In genomic region chr18:57743008-57743407, GRCh38 we compare ENCODE assay signal across 10 cellular contexts.
DNase-seq lines count a peak whose midpoint lies in the region; ATAC-seq and TF ChIP-seq lines count a peak whose summit lies in the region.
"Had no signal": no experiment of that assay in that cellular context is flagged by ENCODE, and none has a peak within 500 bp of the region (broad histone marks: within the 10 kb centered on the region; RNA-seq: fewer than 3 reads in every experiment).

No MANE protein-coding gene starts in this region.

- H3K27me3 ChIP-seq in endodermal cell (ENCODE audit: control insufficient read depth, insufficient read depth, low read length, poor library complexity, severe bottlenecking): no peaks in the 10 kb centered on the region

- H3K4me3 ChIP-seq in AG09309 (ENCODE audit: control insufficient read depth, low read depth, low read length) (no peak overlapping the region), endodermal cell (ENCODE audit: low read length) (no peak overlapping the region)

- no peaks in the 10 kb centered on the region for H3K27me3 Mint-ChIP-seq in endodermal cell (ENCODE audit: insufficient read depth)
- no peaks in the 10 kb centered on the region for H3K27me3 Mint-ChIP-seq in naive B cell
- H3K27me3 Mint-ChIP-seq in activated T-cell treated with anti-CD3 and anti-CD28 coated beads, Interleukin-2, amount 50 U/mL, for 72 hours (ENCODE audit: low read depth): no peaks in the 10 kb centered on the region

- H3K27ac Mint-ChIP-seq in endodermal cell (peak overlapping the region; percentile 30), naive B cell (peak overlapping the region in 4 of 6 donors; percentile 28 to 93 (median 58))
- no peak overlapping the region for H3K27ac Mint-ChIP-seq in activated T-cell treated with anti-CD3 and anti-CD28 coated beads, Interleukin-2, amount 50 U/mL, for 72 hours

- 93 to 95% methylated on average over 3 of the region's 3 CpGs for WGBS in endodermal cell (ENCODE audit: insufficient coverage in 1 of 2, insufficient read length in 1 of 2), 2 experiments

- H3K36me3 ChIP-seq in endodermal cell (ENCODE audit: control insufficient read depth, insufficient read depth, low read length): no peaks in the 10 kb centered on the region

- peaks cover 5% of the 10 kb centered on the region for H3K9me3 Mint-ChIP-seq in endodermal cell
- H3K9me3 Mint-ChIP-seq in naive B cell: peaks cover 0 to 4% (median 0%) of the 10 kb centered on the region in 7 donors
- peaks cover 3% of the 10 kb centered on the region in 2 donors for H3K9me3 Mint-ChIP-seq in activated T-cell treated with anti-CD3 and anti-CD28 coated beads, Interleukin-2, amount 50 U/mL, for 72 hours

- H3K27ac ChIP-seq in endodermal cell (ENCODE audit: low read depth, low read length): no peak overlapping the region

- peaks cover 10% of the 10 kb centered on the region for H3K9me3 ChIP-seq in endodermal cell (ENCODE audit: control insufficient read depth, low read length)

- H3K4me1 ChIP-seq in endodermal cell (ENCODE audit: control insufficient read depth, insufficient read depth, low read length): no peaks in the 10 kb centered on the region

- ATAC-seq in naive B cell (ENCODE audit: low read depth in 2 of 2) (no peak), GM18858 (IDR thresholded peaks at IDR 0.05; ENCODE audit: unreplicated experiment) (no peak)
- no peak for ATAC-seq in activated T-cell treated with anti-CD3 and anti-CD28 coated beads, Interleukin-2, amount 50 U/mL, for 72 hours (replicated peaks in 1 of 2)

- H3K4me3 Mint-ChIP-seq in endodermal cell: no peak overlapping the region
- H3K4me3 Mint-ChIP-seq in naive B cell: peak overlapping the region in 1 of 8 donors; percentile 51
- H3K4me3 Mint-ChIP-seq in activated T-cell treated with anti-CD3 and anti-CD28 coated beads, Interleukin-2, amount 50 U/mL, for 72 hours: no peak overlapping the region

- H3K36me3 Mint-ChIP-seq in endodermal cell (ENCODE audit: low read depth): peaks cover 13% of the 10 kb centered on the region
- H3K36me3 Mint-ChIP-seq in naive B cell: peaks cover under 1 to 16% of the 10 kb centered on the region in 2 donors
- H3K36me3 Mint-ChIP-seq in activated T-cell treated with anti-CD3 and anti-CD28 coated beads, Interleukin-2, amount 50 U/mL, for 72 hours (ENCODE audit: insufficient read depth in 2 of 2): peaks cover 1 to 2% of the 10 kb centered on the region in 2 donors

- no peak overlapping the region for H3K9ac ChIP-seq in endodermal cell (ENCODE audit: extremely low read depth, low read length, poor library complexity, severe bottlenecking)

- DNase-seq in AG09309 (ENCODE audit: low read depth): peak; percentile 43
- DNase-seq in LHCN-M2 (ENCODE audit: low read depth): peak; percentile 57
- DNase-seq in endodermal cell: no peak
- DNase-seq in naive B cell: no peak
- DNase-seq in activated T-cell treated with anti-CD3 and anti-CD28 coated beads, Interleukin-2, amount 50 U/mL, for 72 hours: no peak
- DNase-seq in putamen (ENCODE audit: low spot score): no peak
- no peak for DNase-seq in H4 (ENCODE audit: low spot score)
- DNase-seq: activated T-cell treated with anti-CD3 and anti-CD28 coated beads for 4 hours, Calu3 had no signal

- TF ChIP-seq CTCF in AG09309 (IDR thresholded peaks at IDR 0.05; ENCODE audit: control insufficient read depth, insufficient read depth, low read depth, low read length, missing control alignments): no peak
- no peak for TF ChIP-seq CTCF in endodermal cell (conservative IDR thresholded peaks at IDR 0.05)

- peaks cover 15% of the 10 kb centered on the region for H3K4me1 Mint-ChIP-seq in endodermal cell
- H3K4me1 Mint-ChIP-seq in naive B cell: peaks cover 19 to 31% (median 22%) of the 10 kb centered on the region in 3 donors
- H3K4me1 Mint-ChIP-seq in activated T-cell treated with anti-CD3 and anti-CD28 coated beads, Interleukin-2, amount 50 U/mL, for 72 hours (ENCODE audit: low read depth): no peaks in the 10 kb centered on the region

Comparison
In these comparisons a context has a peak if more than half of its experiments do, and no peak if none do; other contexts are left out.
1. DNase-seq: peak in AG09309 (single experiment) and LHCN-M2 (single experiment); none in endodermal cell (single experiment), naive B cell (single experiment), activated T-cell treated with anti-CD3 and anti-CD28 coated beads, Interleukin-2, amount 50 U/mL, for 72 hours (0 of 2), putamen (single experiment) and H4 (single experiment).